Comparison of ENCODE assay signal across 1 cellular context in the genomic region with DNA sequence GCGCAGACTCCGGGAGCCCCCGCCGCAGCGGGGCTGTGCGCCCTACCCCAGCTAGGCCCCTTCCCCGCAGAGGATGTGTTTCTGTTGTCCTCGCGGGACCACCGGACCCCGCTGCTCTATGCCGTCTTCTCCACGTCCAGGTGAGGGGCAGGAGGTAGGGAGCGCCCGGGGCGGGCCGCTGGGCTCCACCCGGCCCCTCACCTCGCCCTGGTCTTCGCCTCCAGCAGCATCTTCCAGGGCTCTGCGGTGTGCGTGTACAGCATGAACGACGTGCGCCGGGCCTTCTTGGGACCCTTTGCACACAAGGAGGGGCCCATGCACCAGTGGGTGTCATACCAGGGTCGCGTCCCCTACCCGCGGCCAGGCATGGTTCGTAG.
TF ChIP-seq lines count a peak whose summit lies in the region.

No MANE protein-coding gene starts in this region.

TF ChIP-seq in WTC11, 78 proteins besides CTCF, POLR2A, EP300 and RAD21 (continued from another document):
- TF ChIP-seq IRF2 (CRISPR knock-in tag; IDR thresholded peaks at IDR 0.05; ENCODE audit: borderline replicate concordance, low read depth) (no peak), E2F1 (CRISPR knock-in tag; IDR thresholded peaks at IDR 0.05) (no peak)
